ENCODE assay signal across 20 cellular contexts in the genomic region with DNA sequence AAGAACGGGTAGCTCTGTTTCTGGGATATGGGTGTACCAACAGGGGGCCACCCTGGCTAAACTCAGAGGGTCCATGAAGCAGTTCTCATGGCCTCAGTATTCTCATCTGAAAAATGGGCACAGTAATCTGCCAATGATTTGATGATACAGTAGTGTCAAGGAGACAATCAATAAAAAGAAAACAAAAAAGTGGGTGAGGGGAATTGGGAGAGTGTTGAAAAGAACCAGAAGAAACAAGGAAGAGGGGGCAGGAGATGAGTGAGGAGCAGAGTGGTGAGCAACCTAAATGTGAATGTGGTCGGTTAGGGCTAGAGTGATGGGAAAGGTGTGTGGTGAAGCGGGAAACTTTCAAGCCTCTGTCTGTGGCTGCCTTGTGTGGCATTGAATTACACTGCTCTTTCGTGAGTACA. TPM values are rescaled to one million over a fixed set of nuclear protein-coding genes. Genes with fewer than 3 reads are reported as not detected.
A peak's percentile ranks its signal among the peaks of the same experiment; 100 is the strongest.
DNase-seq lines count a peak whose midpoint lies in the region; ATAC-seq, FAIRE-seq and TF ChIP-seq lines count a peak whose summit lies in the region.
"Had no signal": no experiment of that assay in that cellular context is flagged by ENCODE, and none has a peak within 500 bp of the region (broad histone marks: within the 10 kb centered on the region; RNA-seq: fewer than 3 reads in every experiment).

No MANE protein-coding gene starts in this region.

- H3K36me3 Mint-ChIP-seq in activated CD8-positive, alpha-beta memory T cell treated with anti-CD3 and anti-CD28 coated beads, Interleukin-2, amount 10 ng/mL, durations not matched to agents 7 days and 5 days = peaks cover 46% of the 10 kb centered on the region
- peaks cover 3% of the 10 kb centered on the region for H3K36me3 Mint-ChIP-seq in IgD-negative memory B cell

- RAD21 ChIA-PET in GM12878 (lab: Charles Lee; ENCODE audit: unreplicated experiment) = interaction anchor here (1.0 to 8.3 kb wide), 15 partner anchors 13 to 121 kb away, joined by 3 to 151 read pairs (median 7); a partner anchor contains a TSS

- H3K9me3 Mint-ChIP-seq in activated CD8-positive, alpha-beta memory T cell treated with anti-CD3 and anti-CD28 coated beads, Interleukin-2, amount 10 ng/mL, durations not matched to agents 7 days and 5 days (ENCODE audit: low read depth) = peaks cover 6% of the 10 kb centered on the region
- peaks cover 0 to 4% (median 0%) of the 10 kb centered on the region in 3 donors for H3K9me3 Mint-ChIP-seq in IgD-negative memory B cell
- H3K9me3 Mint-ChIP-seq: CD4-positive, alpha-beta T cell had no signal

- intact Hi-C loops in GM12878 (cut with micrococcal nuclease; ENCODE audit: unreplicated experiment) = loop anchor here (1.0 kb wide), 1 partner anchor 30 kb away; a partner anchor contains a TSS
- intact Hi-C loops in head of caudate nucleus (cut with DNase I) = no loop called here
- intact Hi-C loops in posterior vena cava (cut with DNase I) = no loop called here

- peaks cover 80% of the 10 kb centered on the region for H3K79me2 ChIP-seq in GM12878 (ENCODE audit: control insufficient read depth, insufficient read depth, low read length)

- no peaks in the 10 kb centered on the region for H4K20me1 ChIP-seq in GM12878 (ENCODE audit: control insufficient read depth, insufficient read depth)

- H3K4me3 ChIP-seq in GM12878 (peak overlapping the region; percentile 99), rectal smooth muscle tissue (ENCODE audit: low read length) (peak overlapping the region; percentile 15)
- H3K4me3 ChIP-seq: colonic mucosa, ovary, smooth muscle cell, uterus had no signal

- CTCF ChIA-PET in activated CD8-positive, alpha-beta memory T cell treated with anti-CD3 and anti-CD28 coated beads, Interleukin-2, amount 10 ng/mL, durations not matched to agents 7 days and 5 days (lab: Charles Lee) = interaction anchor here (0.6 to 8.3 kb wide), 7 partner anchors 15 to 65 kb away, joined by 3 to 95 read pairs (median 10); no protein-coding TSS in a partner anchor
- CTCF ChIA-PET in GM12878 (lab: Yijun Ruan, JAX) = interaction anchor here (0.9 to 13.0 kb wide), 19 partner anchors 8 to 213 kb away, joined by 3 to 234 read pairs (median 4); a partner anchor contains a TSS

- 17% methylated on average over 4 of the region's 4 CpGs for WGBS in GM12878 (ENCODE audit: insufficient coverage, insufficient replicate concordance, low lambda C conversion rate, missing lambda C conversion rate)

- in situ Hi-C loops in GM12878 (cut with MboI) = no loop called here

- H3K9ac ChIP-seq in GM12878 (ENCODE audit: control insufficient read depth, insufficient read depth, low read length) (peak overlapping the region; percentile 63), rectal smooth muscle tissue (ENCODE audit: low read length) (no peak overlapping the region)

- ATAC-seq in activated CD8-positive, alpha-beta memory T cell treated with anti-CD3 and anti-CD28 coated beads, Interleukin-2, amount 10 ng/mL, durations not matched to agents 7 days and 5 days = peak; percentile 20
- ATAC-seq in GM12878 = peak; percentile 26
- ATAC-seq in HG02610 (IDR thresholded peaks at IDR 0.05; ENCODE audit: unreplicated experiment) = no peak

- no peak for TF ChIP-seq RAD21 in GM12878 (IDR thresholded peaks at IDR 0.05; ENCODE audit: insufficient read depth, low read depth, low read length)

- no peak overlapping the region for H2AFZ ChIP-seq in GM12878 (ENCODE audit: control insufficient read depth, low read depth, low read length)

- FAIRE-seq in GM12878 (lab: Jason Lieb, UNC) = no peak
- FAIRE-seq: astrocyte had no signal

- TF ChIP-seq POLR2A in GM12878 (IDR thresholded peaks at IDR 0.05; ENCODE audit: low read depth, low read length) = no peak; the same call in 1 of the 2 replicates

- SMC1A ChIA-PET in GM12878 (lab: Charles Lee; ENCODE audit: uncharacterized antibody, unreplicated experiment) = interaction anchor here (0.5 to 15.1 kb wide), 11 partner anchors 15 to 304 kb away, joined by 3 to 447 read pairs (median 5); a partner anchor contains a TSS

- peak overlapping the region; percentile 82 for H3K4me3 Mint-ChIP-seq in activated CD8-positive, alpha-beta memory T cell treated with anti-CD3 and anti-CD28 coated beads, Interleukin-2, amount 10 ng/mL, durations not matched to agents 7 days and 5 days
- H3K4me3 Mint-ChIP-seq in IgD-negative memory B cell = peak overlapping the region in 3 of 4 donors; percentile 34 to 78 (median 65)
- H3K4me3 Mint-ChIP-seq: CD4-positive, alpha-beta T cell had no signal

- H3K27ac Mint-ChIP-seq in activated CD8-positive, alpha-beta memory T cell treated with anti-CD3 and anti-CD28 coated beads, Interleukin-2, amount 10 ng/mL, durations not matched to agents 7 days and 5 days = peak overlapping the region; percentile 86
- H3K27ac Mint-ChIP-seq in IgD-negative memory B cell = peak overlapping the region in 1 of 3 donors; percentile 80
- H3K27ac Mint-ChIP-seq: CD4-positive, alpha-beta T cell had no signal

- no TSS peak for BruUV-seq in GM12878 (replicated peaks; lab: Mats Ljungman, UMichigan)

- POLR2A ChIA-PET in GM12878 (lab: Charles Lee) = interaction anchor here (0.7 to 8.3 kb wide), 13 partner anchors 11 to 121 kb away, joined by 3 to 65 read pairs (median 10); a partner anchor contains a TSS

- H3K36me3 ChIP-seq in GM12878 (ENCODE audit: control insufficient read depth in 2 of 2, insufficient read depth in 2 of 2, low read length in 1 of 2) (peaks cover 0 to 2% of the 10 kb centered on the region in 2 experiments; a peak in 3 of 4 replicates), rectal smooth muscle tissue (ENCODE audit: control insufficient read depth, insufficient read depth, low read length) (no peaks in the 10 kb centered on the region)
- H3K36me3 ChIP-seq: colonic mucosa, ovary, stomach, uterus had no signal

- peak; percentile 66 for DNase-seq in activated CD8-positive, alpha-beta memory T cell treated with anti-CD3 and anti-CD28 coated beads, Interleukin-2, amount 10 ng/mL, durations not matched to agents 7 days and 5 days
- no peak for DNase-seq in activated CD8-positive, alpha-beta memory T cell treated with anti-CD3 and anti-CD28 coated beads, Interleukin-2, amount 50 U/mL, for 48 hours
- no peak for DNase-seq in GM12878 (ENCODE audit: low read depth, low spot score)
- no peak for DNase-seq in head of caudate nucleus
- no peak for DNase-seq in posterior vena cava (ENCODE audit: low spot score)
- DNase-seq: activated CD8-positive, alpha-beta memory T cell treated with anti-CD3 and anti-CD28 coated beads, Interleukin-2, amount 50 U/mL, for 4 hours; CD4-positive, alpha-beta T cell; colonic mucosa; NCI-H1048; NCI-H774; ovary; stomach; uterus had no signal

- H3K27me3 ChIP-seq in GM12878 (replicated peaks in 1 of 2; ENCODE audit: control insufficient read depth in 2 of 2, insufficient read depth in 2 of 2, low read length in 1 of 2) = no peaks in the 10 kb centered on the region
- H3K27me3 ChIP-seq in rectal smooth muscle tissue (ENCODE audit: control insufficient read depth, insufficient read depth, low read length) = no peaks in the 10 kb centered on the region
- H3K27me3 ChIP-seq: colonic mucosa, ovary, stomach, uterus had no signal

- TF ChIP-seq CTCF in GM12878 (IDR thresholded peaks at IDR 0.05 in 2 of 3, conservative IDR thresholded peaks at IDR 0.05 in 1 of 3; ENCODE audit: control insufficient read depth in 2 of 3, extremely low read depth in 1 of 3, insufficient read depth in 1 of 3, low read depth in 3 of 3, low read length in 3 of 3) = 0 out of 6 replicates have a peak, but pooled peaks of 1 of the 3 experiments have one; percentile 2

- H3K4me2 ChIP-seq in GM12878 (ENCODE audit: control insufficient read depth, insufficient read depth) = peak overlapping the region; percentile 95
- H3K4me2 ChIP-seq: smooth muscle cell had no signal

- peaks cover 44% of the 10 kb centered on the region for H3K4me1 ChIP-seq in GM12878 (ENCODE audit: control insufficient read depth, insufficient read depth, low read length)
- no peaks in the 10 kb centered on the region for H3K4me1 ChIP-seq in rectal smooth muscle tissue (ENCODE audit: control insufficient read depth, insufficient read depth, low read length)
- H3K4me1 ChIP-seq: colonic mucosa, stomach, uterus had no signal

- H3K4me1 Mint-ChIP-seq in activated CD8-positive, alpha-beta memory T cell treated with anti-CD3 and anti-CD28 coated beads, Interleukin-2, amount 10 ng/mL, durations not matched to agents 7 days and 5 days = peaks cover 80% of the 10 kb centered on the region
- H3K4me1 Mint-ChIP-seq in IgD-negative memory B cell = peaks cover 35 to 45% (median 42%) of the 10 kb centered on the region in 3 donors

- H3K9me3 ChIP-seq in GM12878 (replicated peaks; ENCODE audit: control insufficient read depth, insufficient read depth, low read length) = peaks cover 8% of the 10 kb centered on the region; the same call in 2 of the 3 replicates
- H3K9me3 ChIP-seq: colonic mucosa, ovary, uterus had no signal

- H3K27ac ChIP-seq in GM12878 (ENCODE audit: control insufficient read depth, insufficient read depth) (peak overlapping the region; percentile 78), rectal smooth muscle tissue (ENCODE audit: low read depth, low read length) (no peak overlapping the region)
- H3K27ac ChIP-seq: ovary, uterus had no signal

- TF ChIP-seq EP300 in GM12878 (IDR thresholded peaks at IDR 0.05; ENCODE audit: borderline replicate concordance in 1 of 2, control insufficient read depth in 1 of 2, low read depth in 2 of 2, low read length in 2 of 2) = no peak

- H3K27me3 Mint-ChIP-seq in activated CD8-positive, alpha-beta memory T cell treated with anti-CD3 and anti-CD28 coated beads, Interleukin-2, amount 10 ng/mL, durations not matched to agents 7 days and 5 days = no peaks in the 10 kb centered on the region
- no peaks in the 10 kb centered on the region for H3K27me3 Mint-ChIP-seq in IgD-negative memory B cell
- H3K27me3 Mint-ChIP-seq: CD4-positive, alpha-beta T cell had no signal

RNA-seq across cellular contexts. Expression of a gene that starts 2.0 kb away (rescaled TPM):
- total RNA-seq in activated CD8-positive, alpha-beta memory T cell treated with anti-CD3 and anti-CD28 coated beads, Interleukin-2, amount 10 ng/mL, durations not matched to agents 7 days and 5 days = 100 to 1,000 TPM; 107 to 126 TPM
- polyA plus RNA-seq in IgD-negative memory B cell (26.8 TPM), GM12878 (2011; rRNA removed) (275 and 284 TPM in 2 replicates), GM12878 (2014; fragmentation: Illumina TruSeq; extraction: Trizol) (182 and 208 TPM in 2 replicates), GM12878 (2014; fragmentation: Nextera tagmentation; extraction: Ambion mirVana) (10 to 100 TPM; 66.6 to 83.4 TPM), GM12878 (2014; rRNA removed) (118 and 125 TPM in 2 replicates), GM12878 (2016; fragmentation: Nextera tagmentation; extraction: Ambion mirVana) (100 to 1,000 TPM; 102 to 114 TPM)
- 340 and 341 TPM in 2 replicates for total RNA-seq in GM12878 (2013; cell fraction: nucleolus; rRNA removed)
- total RNA-seq in GM12878 (2014; rRNA removed) (74.4 and 76.2 TPM in 2 replicates), GM12878 (2014; rRNA removed; fragmentation: Illumina TruSeq; extraction: Trizol) (81.5 and 88.1 TPM in 2 replicates), GM12878 (2021) (124 and 133 TPM in 2 replicates), posterior vena cava (under 1 TPM; 0.69 to 0.81 TPM)
- polyA plus RNA-seq in GM12878 (2011; ENCODE audit: low read depth) = 147 TPM
- 168 and 176 TPM in 2 replicates for polyA plus RNA-seq in GM12878 (2011; cell fraction: cytosol; rRNA removed)
- 116 and 168 TPM in 2 replicates for polyA plus RNA-seq in GM12878 (2011; cell fraction: nucleus; rRNA removed)
- 182 and 235 TPM in 2 replicates for polyA plus RNA-seq in GM12878 (2012)
- 184 and 200 TPM in 2 replicates for polyA minus RNA-seq in GM12878 (2011; rRNA and poly(A)+ RNA removed)
- polyA minus RNA-seq in GM12878 (2011; cell fraction: cytosol; rRNA and poly(A)+ RNA removed) = 46.2 and 51.3 TPM in 2 replicates
- 108 and 125 TPM in 2 replicates for polyA minus RNA-seq in GM12878 (2011; cell fraction: nucleus; rRNA and poly(A)+ RNA removed)
- total RNA-seq: A673, RPMI7951, smooth muscle cell had no signal
- polyA plus RNA-seq: smooth muscle cell had no signal

RNA-seq across cellular contexts. Expression of a gene that starts 29.5 kb away (rescaled TPM):
- 100 to 1,000 TPM; 304 to 332 TPM for total RNA-seq in activated CD8-positive, alpha-beta memory T cell treated with anti-CD3 and anti-CD28 coated beads, Interleukin-2, amount 10 ng/mL, durations not matched to agents 7 days and 5 days
- 129 TPM for polyA plus RNA-seq in IgD-negative memory B cell
- total RNA-seq in GM12878 (2013; cell fraction: nucleolus; rRNA removed) = 550 and 565 TPM in 2 replicates
- total RNA-seq in GM12878 (2014; rRNA removed) = 415 and 499 TPM in 2 replicates
- 445 and 463 TPM in 2 replicates for total RNA-seq in GM12878 (2014; rRNA removed; fragmentation: Illumina TruSeq; extraction: Trizol)
- total RNA-seq in GM12878 (2021) = 311 and 323 TPM in 2 replicates
- 1,141 TPM for polyA plus RNA-seq in GM12878 (2011; ENCODE audit: low read depth)
- polyA plus RNA-seq in GM12878 (2011; rRNA removed) = 1,315 and 1,412 TPM in 2 replicates
- 831 and 1,170 TPM in 2 replicates for polyA plus RNA-seq in GM12878 (2011; cell fraction: cytosol; rRNA removed)
- 317 and 485 TPM in 2 replicates for polyA plus RNA-seq in GM12878 (2011; cell fraction: nucleus; rRNA removed)
- polyA plus RNA-seq in GM12878 (2012) = 688 and 1,150 TPM in 2 replicates
- polyA plus RNA-seq in GM12878 (2014; fragmentation: Illumina TruSeq; extraction: Trizol) = 487 and 663 TPM in 2 replicates
- polyA plus RNA-seq in GM12878 (2014; fragmentation: Nextera tagmentation; extraction: Ambion mirVana) = 100 to 1,000 TPM; 667 to 776 TPM
- polyA plus RNA-seq in GM12878 (2014; rRNA removed) = 335 and 411 TPM in 2 replicates
- 100 to 1,000 TPM; 302 to 328 TPM for polyA plus RNA-seq in GM12878 (2016; fragmentation: Nextera tagmentation; extraction: Ambion mirVana)
- polyA minus RNA-seq in GM12878 (2011; rRNA and poly(A)+ RNA removed) = 654 and 682 TPM in 2 replicates
- polyA minus RNA-seq in GM12878 (2011; cell fraction: cytosol; rRNA and poly(A)+ RNA removed) = 176 and 177 TPM in 2 replicates
- 79.5 and 82.9 TPM in 2 replicates for polyA minus RNA-seq in GM12878 (2011; cell fraction: nucleus; rRNA and poly(A)+ RNA removed)
- 1 to 10 TPM; 3.3 to 5.6 TPM for total RNA-seq in posterior vena cava
- total RNA-seq: A673, astrocyte, RPMI7951, smooth muscle cell had no signal

RNA-seq across cellular contexts. Expression of a gene that starts 54.9 kb away (rescaled TPM):
- total RNA-seq in activated CD8-positive, alpha-beta memory T cell treated with anti-CD3 and anti-CD28 coated beads, Interleukin-2, amount 10 ng/mL, durations not matched to agents 7 days and 5 days = 1 to 10 TPM; 1.3 to 8.0 TPM
- polyA plus RNA-seq in IgD-negative memory B cell = 158 TPM
- total RNA-seq in GM12878 (2013; cell fraction: nucleolus; rRNA removed) = 51.7 and 54.8 TPM in 2 replicates
- 10.7 and 12.5 TPM in 2 replicates for total RNA-seq in GM12878 (2014; rRNA removed)
- total RNA-seq in GM12878 (2014; rRNA removed; fragmentation: Illumina TruSeq; extraction: Trizol) = 6.6 and 8.0 TPM in 2 replicates
- total RNA-seq in GM12878 (2021) = 8.9 and 11.0 TPM in 2 replicates
- polyA plus RNA-seq in GM12878 (2011; ENCODE audit: low read depth) = 15.9 TPM
- polyA plus RNA-seq in GM12878 (2011; rRNA removed) = 11.7 and 13.3 TPM in 2 replicates
- 12.8 and 14.6 TPM in 2 replicates for polyA plus RNA-seq in GM12878 (2011; cell fraction: cytosol; rRNA removed)
- polyA plus RNA-seq in GM12878 (2011; cell fraction: nucleus; rRNA removed) = 11.6 and 16.1 TPM in 2 replicates
- 16.7 and 24.0 TPM in 2 replicates for polyA plus RNA-seq in GM12878 (2012)
- 9.8 and 11.7 TPM in 2 replicates for polyA plus RNA-seq in GM12878 (2014; fragmentation: Illumina TruSeq; extraction: Trizol)
- polyA plus RNA-seq in GM12878 (2014; fragmentation: Nextera tagmentation; extraction: Ambion mirVana) = 1 to 10 TPM; 2.7 to 2.8 TPM
- 11.4 and 11.6 TPM in 2 replicates for polyA plus RNA-seq in GM12878 (2014; rRNA removed)
- polyA plus RNA-seq in GM12878 (2016; fragmentation: Nextera tagmentation; extraction: Ambion mirVana) = 1 to 10 TPM; 7.4 to 9.1 TPM
- polyA minus RNA-seq in GM12878 (2011; rRNA and poly(A)+ RNA removed) = 13.6 and 16.5 TPM in 2 replicates
- polyA minus RNA-seq in GM12878 (2011; cell fraction: cytosol; rRNA and poly(A)+ RNA removed) = 3.5 TPM in 2 replicates
- 10.8 and 12.2 TPM in 2 replicates for polyA minus RNA-seq in GM12878 (2011; cell fraction: nucleus; rRNA and poly(A)+ RNA removed)
- under 1 TPM; 0.32 to 0.52 TPM for total RNA-seq in posterior vena cava
- total RNA-seq: A673, astrocyte, RPMI7951, smooth muscle cell had no signal
- polyA plus RNA-seq: smooth muscle cell had no signal

Comparison
In these comparisons a context has a peak if more than half of its experiments do, and no peak if none do; other contexts are left out.
1. RNA of a gene that starts 2.0 kb away (total RNA-seq): 107 to 126 TPM in activated CD8-positive, alpha-beta memory T cell treated with anti-CD3 and anti-CD28 coated beads, Interleukin-2, amount 10 ng/mL, durations not matched to agents 7 days and 5 days and 74.4 to 341 TPM in GM12878; 0.69 to 0.81 TPM in posterior vena cava; every median in the first group is over 10 times any median in the second.
2. RNA of a gene that starts 29.5 kb away (total RNA-seq): 311 to 565 TPM in GM12878 and 304 to 332 TPM in activated CD8-positive, alpha-beta memory T cell treated with anti-CD3 and anti-CD28 coated beads, Interleukin-2, amount 10 ng/mL, durations not matched to agents 7 days and 5 days; 3.3 to 5.6 TPM in posterior vena cava; every median in the first group is over 10 times any median in the second.